ENCODE assay signal across 1 cellular context in the genomic region with DNA sequence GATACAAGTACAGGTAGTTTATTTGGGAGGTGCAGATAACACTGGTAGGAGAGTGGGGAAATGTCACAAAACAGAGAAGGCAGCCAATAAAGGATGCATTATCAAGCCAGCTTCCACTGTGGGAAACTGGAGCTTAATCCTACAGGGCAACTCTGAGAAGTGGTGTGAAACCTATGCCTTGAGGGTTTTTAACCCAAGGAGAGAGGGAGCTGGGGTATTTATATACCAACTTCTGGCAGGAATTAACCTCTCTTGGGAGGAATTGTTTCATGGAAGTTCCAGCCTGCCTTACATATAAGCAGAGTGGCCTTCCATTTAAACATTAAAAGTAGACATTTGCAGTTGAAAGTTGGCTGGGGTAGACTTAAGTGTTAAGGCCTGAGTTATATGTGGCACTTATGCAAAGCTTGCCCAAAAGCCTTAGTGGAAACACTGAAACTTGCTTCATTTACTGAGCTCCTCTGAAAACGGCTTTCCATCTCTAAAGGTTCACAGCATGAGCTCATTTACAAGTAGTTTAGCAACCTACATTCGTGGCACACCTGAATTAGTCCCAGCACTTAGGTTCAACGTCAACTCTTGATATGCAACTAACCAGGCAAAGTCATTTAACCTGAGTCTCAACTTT.
TF ChIP-seq lines count a peak whose summit lies in the region.

No MANE protein-coding gene starts in this region.

TF ChIP-seq in SK-N-SH treated with all-trans-retinoic acid at 6 μM for 48 hours, 23 proteins besides CTCF, POLR2A, EP300 and RAD21 (continued from another document):
- TF ChIP-seq TOX (CRISPR knock-in tag; IDR thresholded peaks at IDR 0.05; ENCODE audit: borderline replicate concordance), result no peak
- no peak for TF ChIP-seq RARB (CRISPR knock-in tag; IDR thresholded peaks at IDR 0.05)
- TF ChIP-seq SNAI2 (CRISPR knock-in tag; IDR thresholded peaks at IDR 0.05), result no peak
- TF ChIP-seq BACH2 (CRISPR knock-in tag; IDR thresholded peaks at IDR 0.05; ENCODE audit: borderline replicate concordance), result no peak
- no peak for TF ChIP-seq ZNF70 (CRISPR knock-in tag; IDR thresholded peaks at IDR 0.05)
- no peak for TF ChIP-seq ZNF8 (CRISPR knock-in tag; IDR thresholded peaks at IDR 0.05)
- TF ChIP-seq CSDC2 (CRISPR knock-in tag; IDR thresholded peaks at IDR 0.05), result no peak
- TF ChIP-seq ZFP30 (CRISPR knock-in tag; IDR thresholded peaks at IDR 0.05), result no peak
- TF ChIP-seq, protein P1, sequence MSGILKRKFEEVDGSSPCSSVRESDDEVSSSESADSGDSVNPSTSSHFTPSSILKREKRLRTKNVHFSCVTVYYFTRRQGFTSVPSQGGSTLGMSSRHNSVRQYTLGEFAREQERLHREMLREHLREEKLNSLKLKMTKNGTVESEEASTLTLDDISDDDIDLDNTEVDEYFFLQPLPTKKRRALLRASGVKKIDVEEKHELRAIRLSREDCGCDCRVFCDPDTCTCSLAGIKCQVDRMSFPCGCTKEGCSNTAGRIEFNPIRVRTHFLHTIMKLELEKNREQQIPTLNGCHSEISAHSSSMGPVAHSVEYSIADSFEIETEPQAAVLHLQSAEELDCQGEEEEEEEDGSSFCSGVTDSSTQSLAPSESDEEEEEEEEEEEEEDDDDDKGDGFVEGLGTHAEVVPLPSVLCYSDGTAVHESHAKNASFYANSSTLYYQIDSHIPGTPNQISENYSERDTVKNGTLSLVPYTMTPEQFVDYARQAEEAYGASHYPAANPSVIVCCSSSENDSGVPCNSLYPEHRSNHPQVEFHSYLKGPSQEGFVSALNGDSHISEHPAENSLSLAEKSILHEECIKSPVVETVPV (CRISPR knock-in tag; IDR thresholded peaks at IDR 0.05), result no peak
- TF ChIP-seq TCF4 (CRISPR knock-in tag; IDR thresholded peaks at IDR 0.05; ENCODE audit: borderline replicate concordance), result no peak
- no peak for TF ChIP-seq ISL1 (CRISPR knock-in tag; IDR thresholded peaks at IDR 0.05)
- TF ChIP-seq OSR1 (CRISPR knock-in tag; IDR thresholded peaks at IDR 0.05), result no peak
- no peak for TF ChIP-seq ZNF565 (CRISPR knock-in tag; conservative IDR thresholded peaks at IDR 0.05; ENCODE audit: low read depth)
